In genomic region chr10:133007360-133007858, GRCh38 we compare ENCODE assay signal across 15 cellular contexts.
DNase-seq lines count a peak whose midpoint lies in the region; ATAC-seq and TF ChIP-seq lines count a peak whose summit lies in the region.
"Had no signal": no experiment of that assay in that cellular context is flagged by ENCODE, and none has a peak within 500 bp of the region (broad histone marks: within the 10 kb centered on the region; RNA-seq: fewer than 3 reads in every experiment).

No MANE protein-coding gene starts in this region.

- intact Hi-C loops in Right ventricle myocardium inferior (cut with DNase I): no loop called here
- intact Hi-C loops in Right ventricle myocardium superior (cut with DNase I): no loop called here

- no peak overlapping the region for H2AK5ac ChIP-seq in mesendoderm (ENCODE audit: low read length)

- H2BK120ac ChIP-seq in mesendoderm (ENCODE audit: low read depth, low read length): no peak overlapping the region

- H3K9ac ChIP-seq in BLaER1 (no peak overlapping the region), mesendoderm (ENCODE audit: low read length) (no peak overlapping the region)
- H3K9ac ChIP-seq: BLaER1 treated with 17β-estradiol and CSF1 and Interleukin-3, amounts not matched to agents 10 nM and 100 nM had no signal

- CTCF ChIA-PET in HEK293 (lab: Yijun Ruan, JAX): interaction anchor here (1.0 kb wide), 1 partner anchor 104 kb away, joined by 4 read pairs; no protein-coding TSS in a partner anchor

- H3K79me1 ChIP-seq in mesendoderm (ENCODE audit: low read length): no peaks in the 10 kb centered on the region

- H3K36me3 ChIP-seq in BLaER1 (no peaks in the 10 kb centered on the region), HEK293 (ENCODE audit: control insufficient read depth in 2 of 2, insufficient read depth in 1 of 2, low read length in 2 of 2) (no peaks in the 10 kb centered on the region), mesendoderm (ENCODE audit: control insufficient read depth, insufficient read depth, low read length) (no peaks in the 10 kb centered on the region)
- H3K36me3 ChIP-seq: BLaER1 treated with 17β-estradiol and CSF1 and Interleukin-3, amounts not matched to agents 10 nM and 100 nM; HAP-1 had no signal

- H3K9me3 ChIP-seq in BLaER1 (no peaks in the 10 kb centered on the region), HEK293 (ENCODE audit: control insufficient read depth, insufficient read depth, low read depth, low read length) (no peaks in the 10 kb centered on the region)
- H3K9me3 ChIP-seq: BLaER1 treated with 17β-estradiol and CSF1 and Interleukin-3, amounts not matched to agents 10 nM and 100 nM; HAP-1 had no signal

- no peak overlapping the region for H3K18ac ChIP-seq in mesendoderm (ENCODE audit: low read length)

- no peak overlapping the region for H2BK5ac ChIP-seq in mesendoderm (ENCODE audit: low read length)

- WGBS in mesendoderm (ENCODE audit: extremely low coverage, insufficient coverage, low lambda C conversion rate): no CpG with 5 or more reads among the region's 12 CpGs

- no peaks in the 10 kb centered on the region for H4K20me1 ChIP-seq in BLaER1
- H4K20me1 ChIP-seq: BLaER1 treated with 17β-estradiol and CSF1 and Interleukin-3, amounts not matched to agents 10 nM and 100 nM had no signal

- H3K23ac ChIP-seq in mesendoderm (ENCODE audit: low read length): no peak overlapping the region

- H4K5ac ChIP-seq in mesendoderm (ENCODE audit: low read length): no peak overlapping the region

- H2BK15ac ChIP-seq in mesendoderm (replicated peaks; ENCODE audit: low read depth): no peak overlapping the region

- POLR2A ChIA-PET in HEK293 (lab: Yijun Ruan, JAX): no interaction called here

- H3K4me1 ChIP-seq in BLaER1 (peaks cover 52% of the 10 kb centered on the region), HEK293 (ENCODE audit: control insufficient read depth, insufficient read depth, low read length) (no peaks in the 10 kb centered on the region), mesendoderm (ENCODE audit: control insufficient read depth, low read depth, low read length) (peaks cover 4% of the 10 kb centered on the region)

- H3K56ac ChIP-seq in mesendoderm (ENCODE audit: low read length): peak overlapping the region; percentile 56

- H3K4ac ChIP-seq in mesendoderm (ENCODE audit: low read depth, low read length): no peak overlapping the region

- H3K27me3 ChIP-seq in BLaER1 (0 out of 2 replicates have a peak, but pooled peaks cover 3% of the 10 kb centered on the region), mesendoderm (ENCODE audit: insufficient read depth, low read length, poor library complexity) (no peaks in the 10 kb centered on the region)

- ATAC-seq in Right ventricle myocardium inferior (no peak), Right ventricle myocardium superior (ENCODE audit: poor library complexity) (no peak), HG03108 (IDR thresholded peaks at IDR 0.05; ENCODE audit: unreplicated experiment) (no peak)
- ATAC-seq: GM23338 had no signal

- H4K8ac ChIP-seq in mesendoderm (ENCODE audit: low read depth, low read length): no peak overlapping the region

- TF ChIP-seq CTCF in HEK293 (tag by site-specific recombination; IDR thresholded peaks at IDR 0.05): no peak

- peak overlapping the region; percentile 17; the same call in 1 of the 2 replicates for H3K4me2 ChIP-seq in BLaER1
- no peak overlapping the region for H3K4me2 ChIP-seq in mesendoderm (ENCODE audit: low read length)
- H3K4me2 ChIP-seq: GM23338 had no signal

- DNase-seq in Right ventricle myocardium inferior (ENCODE audit: missing footprints) (peak; percentile 34), Right ventricle myocardium superior (no peak), mesendoderm (no peak), HuH-7.5 (ENCODE audit: low spot score) (no peak)
- no peak for DNase-seq in activated CD4-positive, alpha-beta T cell treated with anti-CD3 and anti-CD28 coated beads for 1 hour
- DNase-seq: DMS53, DMS79 treated with DMSO at 0.1 percent for 48 hours, GF-D8 had no signal

- H3K4me3 ChIP-seq in BLaER1 (no peak overlapping the region), HEK293 (ENCODE audit: low read depth, low read length) (no peak overlapping the region), mesendoderm (ENCODE audit: low read length) (no peak overlapping the region)
- H3K4me3 ChIP-seq: BLaER1 treated with 17β-estradiol and CSF1 and Interleukin-3, amounts not matched to agents 10 nM and 100 nM; GM23338; HAP-1 had no signal

- no peaks in the 10 kb centered on the region for H3K79me2 ChIP-seq in mesendoderm (ENCODE audit: control insufficient read depth, insufficient read depth, low read length)

- H3K27ac ChIP-seq in BLaER1 (no peak overlapping the region), HEK293 (ENCODE audit: extremely low read depth, low read depth, low read length) (no peak overlapping the region), mesendoderm (ENCODE audit: low read depth, low read length) (no peak overlapping the region)
- H3K27ac ChIP-seq: 22Rv1; BLaER1 treated with 17β-estradiol and CSF1 and Interleukin-3, amounts not matched to agents 10 nM and 100 nM had no signal

TF ChIP-seq in HEK293, 187 proteins besides CTCF, POLR2A, EP300 and RAD21:
- no peak for TF ChIP-seq ZNF514 (tag by site-specific recombination; IDR thresholded peaks at IDR 0.05)
- TF ChIP-seq GLIS1 (tag by site-specific recombination; IDR thresholded peaks at IDR 0.05): peak; percentile 23; the same call in 1 of the 2 replicates
